Comparison of ENCODE assay signal across 17 cellular contexts in genomic region chr4:40648742-40649281, GRCh38. TPM values are rescaled to one million over a fixed set of nuclear protein-coding genes. Genes with fewer than 3 reads are reported as not detected.
A peak's percentile ranks its signal among the peaks of the same experiment; 100 is the strongest.
DNase-seq lines count a peak whose midpoint lies in the region; ATAC-seq, FAIRE-seq and TF ChIP-seq lines count a peak whose summit lies in the region.
"Had no signal": no experiment of that assay in that cellular context is flagged by ENCODE, and none has a peak within 500 bp of the region (broad histone marks: within the 10 kb centered on the region; RNA-seq: fewer than 3 reads in every experiment).

No MANE protein-coding gene starts in this region.

- H3K36me3 ChIP-seq in GM12878 (ENCODE audit: control insufficient read depth in 2 of 2, insufficient read depth in 2 of 2, low read length in 1 of 2) (no peaks in the 10 kb centered on the region), left lung (no peaks in the 10 kb centered on the region), upper lobe of left lung (no peaks in the 10 kb centered on the region), suprapubic skin (no peaks in the 10 kb centered on the region)

- H2AFZ ChIP-seq in GM12878 (ENCODE audit: control insufficient read depth, low read depth, low read length): peak overlapping the region; percentile 27

- DNase-seq in GM12878 (ENCODE audit: low read depth, low spot score): no peak
- peak in 1 of 2 donors; percentile 65 for DNase-seq in left lung
- peak in 1 of 2 donors; percentile 28 for DNase-seq in upper lobe of left lung
- no peak for DNase-seq in cerebellar nuclear complex (lab: John Stamatoyannopoulos, UW)
- DNase-seq in suprapubic skin (ENCODE audit: low spot score in 2 of 2): no peak
- DNase-seq: activated CD4-positive, alpha-beta memory T cell treated with anti-CD3 and anti-CD28 coated beads, Interleukin-2, amount 10 ng/mL, durations not matched to agents 7 days and 5 days; activated T-cell treated with anti-CD3 and anti-CD28 coated beads, Interleukin-2, amount 50 U/mL, for 4 hours; Calu3; GDM1; midbrain; NCI-H1092 treated with DMSO at 0.1 percent for 48 hours; NCI-H748 treated with DMSO at 0.1 percent for 48 hours; retina; SW 1271 had no signal

- H3K27ac ChIP-seq in GM12878 (ENCODE audit: control insufficient read depth, insufficient read depth) (0 out of 2 replicates have a peak overlapping the region, but pooled peaks have one; percentile 2), left lung (peak overlapping the region in 1 of 2 donors; percentile 73), upper lobe of left lung (peak overlapping the region in 2 of 4 donors; percentile 0 to 71), suprapubic skin (no peak overlapping the region)

- no peaks in the 10 kb centered on the region for H4K20me1 ChIP-seq in GM12878 (ENCODE audit: control insufficient read depth, insufficient read depth)

- peaks cover 17% of the 10 kb centered on the region for H3K4me1 ChIP-seq in GM12878 (ENCODE audit: control insufficient read depth, insufficient read depth, low read length)
- peaks cover 0 to 11% of the 10 kb centered on the region in 2 donors for H3K4me1 ChIP-seq in left lung
- H3K4me1 ChIP-seq in upper lobe of left lung: peaks cover 0 to 3% (median 0%) of the 10 kb centered on the region in 4 donors
- H3K4me1 ChIP-seq in suprapubic skin: no peaks in the 10 kb centered on the region

- H3K27me3 ChIP-seq in GM12878 (replicated peaks in 1 of 2; ENCODE audit: control insufficient read depth in 2 of 2, insufficient read depth in 2 of 2, low read length in 1 of 2) (no peaks in the 10 kb centered on the region), left lung (no peaks in the 10 kb centered on the region), upper lobe of left lung (no peaks in the 10 kb centered on the region), suprapubic skin (no peaks in the 10 kb centered on the region)

- RAD21 ChIA-PET in GM12878 (lab: Charles Lee; ENCODE audit: unreplicated experiment): interaction anchor here (0.6 to 1.8 kb wide), 9 partner anchors 17 to 85 kb away, joined by 3 to 10 read pairs (median 3); no protein-coding TSS in a partner anchor

- TF ChIP-seq CTCF in GM12878 (IDR thresholded peaks at IDR 0.05 in 2 of 3, conservative IDR thresholded peaks at IDR 0.05 in 1 of 3; ENCODE audit: control insufficient read depth in 2 of 3, extremely low read depth in 1 of 3, insufficient read depth in 1 of 3, low read depth in 3 of 3, low read length in 3 of 3) (no peak), left lung (IDR thresholded peaks at IDR 0.05) (no peak), upper lobe of left lung (IDR thresholded peaks at IDR 0.05) (no peak), suprapubic skin (IDR thresholded peaks at IDR 0.05) (no peak)

- no peaks in the 10 kb centered on the region for H3K79me2 ChIP-seq in GM12878 (ENCODE audit: control insufficient read depth, insufficient read depth, low read length)

- H3K9me3 ChIP-seq in GM12878 (replicated peaks; ENCODE audit: control insufficient read depth, insufficient read depth, low read length): no peaks in the 10 kb centered on the region
- no peaks in the 10 kb centered on the region for H3K9me3 ChIP-seq in left lung
- no peaks in the 10 kb centered on the region for H3K9me3 ChIP-seq in upper lobe of left lung
- no peaks in the 10 kb centered on the region for H3K9me3 ChIP-seq in suprapubic skin

- TF ChIP-seq RAD21 in GM12878 (IDR thresholded peaks at IDR 0.05; ENCODE audit: insufficient read depth, low read depth, low read length): no peak

- no TSS peak for BruUV-seq in GM12878 (replicated peaks; lab: Mats Ljungman, UMichigan)

- POLR2A ChIA-PET in GM12878 (lab: Charles Lee): interaction anchor here (0.5 to 1.5 kb wide), 8 partner anchors 9 to 133 kb away, joined by 3 to 8 read pairs (median 4); partner anchors contain the start of gene RBM47

- peak; percentile 78 for ATAC-seq in HG02610 (IDR thresholded peaks at IDR 0.05; ENCODE audit: unreplicated experiment)
- ATAC-seq in GM12878: peak; percentile 84
- ATAC-seq in left lung: peak; percentile 52
- ATAC-seq in upper lobe of left lung (ENCODE audit: low FRiP score in 2 of 2): peak; percentile 15 to 65
- no peak for ATAC-seq in GM19328 (IDR thresholded peaks at IDR 0.05; ENCODE audit: unreplicated experiment)
- ATAC-seq: activated T-cell treated with anti-CD3 and anti-CD28 coated beads, Interleukin-2, amount 50 U/mL, for 4 hours had no signal

- FAIRE-seq in GM12878 (lab: Jason Lieb, UNC): peak; percentile 68
- FAIRE-seq: RCC 7860 had no signal

- H3K4me3 ChIP-seq in GM12878 (no peak overlapping the region), left lung (no peak overlapping the region), upper lobe of left lung (no peak overlapping the region), suprapubic skin (no peak overlapping the region)

- SMC1A ChIA-PET in GM12878 (lab: Charles Lee; ENCODE audit: uncharacterized antibody, unreplicated experiment): interaction anchor here (0.9 to 4.9 kb wide), 13 partner anchors 9 to 74 kb away, joined by 3 to 23 read pairs (median 3); no protein-coding TSS in a partner anchor

- TF ChIP-seq EP300 in GM12878 (IDR thresholded peaks at IDR 0.05; ENCODE audit: borderline replicate concordance in 1 of 2, control insufficient read depth in 1 of 2, low read depth in 2 of 2, low read length in 2 of 2): no peak
- no peak for TF ChIP-seq EP300 in upper lobe of left lung (IDR thresholded peaks at IDR 0.05)
- no peak for TF ChIP-seq EP300 in suprapubic skin (IDR thresholded peaks at IDR 0.05)

- in situ Hi-C loops in GM12878 (cut with MboI): no loop called here

- no peak overlapping the region for H3K9ac ChIP-seq in GM12878 (ENCODE audit: control insufficient read depth, insufficient read depth, low read length)

- TF ChIP-seq POLR2A in GM12878 (IDR thresholded peaks at IDR 0.05; ENCODE audit: low read depth, low read length) (no peak), upper lobe of left lung (IDR thresholded peaks at IDR 0.05) (peak in 1 of 4 donors; percentile 41), suprapubic skin (IDR thresholded peaks at IDR 0.05) (no peak)

- WGBS in GM12878 (ENCODE audit: insufficient coverage, insufficient replicate concordance, low lambda C conversion rate, missing lambda C conversion rate): 70% methylated on average over 9 of the region's 9 CpGs
- 63 to 65% methylated on average over 9 of the region's 9 CpGs for WGBS in upper lobe of left lung, 2 donors
- WGBS in suprapubic skin: 77% methylated on average over 9 of the region's 9 CpGs

- CTCF ChIA-PET in GM12878 (lab: Yijun Ruan, JAX): interaction anchor here (1.0 to 2.6 kb wide), 7 partner anchors 8 to 70 kb away, joined by 3 to 8 read pairs (median 4); no protein-coding TSS in a partner anchor

- no peak overlapping the region for H3K4me2 ChIP-seq in GM12878 (ENCODE audit: control insufficient read depth, insufficient read depth)

- intact Hi-C loops in GM12878 (cut with micrococcal nuclease; ENCODE audit: unreplicated experiment): no loop called here
- intact Hi-C loops in left lung (cut with DNase I): no loop called here

TF ChIP-seq in GM12878, 131 proteins besides CTCF, POLR2A, EP300 and RAD21:
- TF ChIP-seq RUNX3 (IDR thresholded peaks at IDR 0.05; ENCODE audit: low read length): peak; percentile 21; the same call in 1 of the 2 replicates
- TF ChIP-seq SP1 (IDR thresholded peaks at IDR 0.05; ENCODE audit: low read depth, low read length): no peak
- no peak for TF ChIP-seq BCLAF1 (IDR thresholded peaks at IDR 0.05)
- peak; percentile 62; the same call in 1 of the 2 replicates for TF ChIP-seq RAD51 (IDR thresholded peaks at IDR 0.05)

RNA-seq across cellular contexts. Expression of gene RBM47, which starts 19.1 kb away (rescaled TPM):
- total RNA-seq in GM12878 (2013; cell fraction: nucleolus; rRNA removed): 158 and 160 TPM in 2 replicates
- total RNA-seq in GM12878 (2014; rRNA removed) (40.6 and 43.1 TPM in 2 replicates), GM12878 (2014; rRNA removed; fragmentation: Illumina TruSeq; extraction: Trizol) (23.7 and 24.4 TPM in 2 replicates), GM12878 (2021) (43.0 and 45.0 TPM in 2 replicates), left lung (100 to 1,000 TPM in 1 of 2 donors, 10 to 100 TPM in 1; 83.5 to 110 TPM), upper lobe of left lung (100 to 1,000 TPM; 111 to 448 (median 149) TPM), suprapubic skin (100 to 1,000 TPM in 1 of 4 donors, 10 to 100 TPM in 3; 40.2 to 286 (median 47.4) TPM)
- polyA plus RNA-seq in GM12878 (2011; ENCODE audit: low read depth): 12.4 TPM
- polyA plus RNA-seq in GM12878 (2011; rRNA removed) (21.8 and 23.6 TPM in 2 replicates), GM12878 (2014; fragmentation: Illumina TruSeq; extraction: Trizol) (16.9 and 18.1 TPM in 2 replicates), GM12878 (2014; fragmentation: Nextera tagmentation; extraction: Ambion mirVana) (10 to 100 TPM in 1 of 2 experiments, 1 to 10 TPM in 1; 7.9 to 10.1 TPM), GM12878 (2014; rRNA removed) (33.6 and 37.1 TPM in 2 replicates), GM12878 (2016; fragmentation: Nextera tagmentation; extraction: Ambion mirVana) (10 to 100 TPM; 40.5 to 40.6 TPM)
- polyA plus RNA-seq in GM12878 (2011; cell fraction: cytosol; rRNA removed): 25.9 and 36.2 TPM in 2 replicates
- 29.5 and 41.9 TPM in 2 replicates for polyA plus RNA-seq in GM12878 (2011; cell fraction: nucleus; rRNA removed)
- 12.3 and 16.9 TPM in 2 replicates for polyA plus RNA-seq in GM12878 (2012)
- polyA minus RNA-seq in GM12878 (2011; rRNA and poly(A)+ RNA removed): 32.3 and 53.0 TPM in 2 replicates
- 22.3 and 26.3 TPM in 2 replicates for polyA minus RNA-seq in GM12878 (2011; cell fraction: cytosol; rRNA and poly(A)+ RNA removed)
- 31.8 and 53.8 TPM in 2 replicates for polyA minus RNA-seq in GM12878 (2011; cell fraction: nucleus; rRNA and poly(A)+ RNA removed)
